In genomic region chr5:38680094-38680765, GRCh38 we compare ENCODE assay signal across 21 cellular contexts.
"Had no signal": no experiment of that assay in that cellular context is flagged by ENCODE, and none has a peak within 500 bp of the region (broad histone marks: within the 10 kb centered on the region; RNA-seq: fewer than 3 reads in every experiment).

No MANE protein-coding gene starts in this region.

- H3K9me3 ChIP-seq: esophagus muscularis mucosa, gastrocnemius medialis, heart right ventricle, spleen, thyroid gland had no signal

- H3K4me1 ChIP-seq: gastrocnemius medialis, spleen, thyroid gland had no signal

- H3K36me3 Mint-ChIP-seq: activated naive CD4-positive, alpha-beta T cell treated with anti-CD3 and anti-CD28 coated beads, Interleukin-2, amount 50 U/mL, for 24 hours; brain; naive B cell had no signal

- H3K9me3 Mint-ChIP-seq: activated naive CD4-positive, alpha-beta T cell treated with anti-CD3 and anti-CD28 coated beads, Interleukin-2, amount 50 U/mL, for 24 hours; activated T-helper 1 cell treated with anti-CD3 and anti-CD28 coated beads, Interleukin-12 subunit alpha, Interleukin-12 subunit beta, Interleukin-2, Interleukin-4 antibody, amounts not matched to agents 30 ng/mL and 10 ng/mL and 1 ng/mL, durations not matched to agents 14 hours and 24 hours and 36 hours had no signal

- H3K27ac Mint-ChIP-seq: activated CD8-positive, alpha-beta T cell treated with anti-CD3 and anti-CD28 coated beads, Interleukin-2, amount 10 ng/mL, durations not matched to agents 7 days and 5 days; activated naive CD4-positive, alpha-beta T cell treated with anti-CD3 and anti-CD28 coated beads, Interleukin-2, amount 50 U/mL, for 24 hours; activated T-helper 1 cell treated with anti-CD3 and anti-CD28 coated beads, Interleukin-12 subunit alpha, Interleukin-12 subunit beta, Interleukin-2, Interleukin-4 antibody, amounts not matched to agents 30 ng/mL and 10 ng/mL and 1 ng/mL, durations not matched to agents 14 hours and 24 hours and 36 hours; brain; naive B cell had no signal

- H3K27me3 ChIP-seq: esophagus muscularis mucosa, gastrocnemius medialis, heart right ventricle, spleen, thyroid gland had no signal

- H3K4me3 ChIP-seq: esophagus muscularis mucosa, gastrocnemius medialis, heart right ventricle, spleen, thyroid gland had no signal

- H3K27me3 Mint-ChIP-seq: activated naive CD4-positive, alpha-beta T cell treated with anti-CD3 and anti-CD28 coated beads, Interleukin-2, amount 50 U/mL, for 24 hours; brain; naive B cell had no signal

- DNase-seq: activated CD4-positive, alpha-beta T cell treated with anti-CD3 and anti-CD28 coated beads for 1 hour; activated CD4-positive, alpha-beta T cell treated with anti-CD3 and anti-CD28 coated beads, Interleukin-2, amount 50 U/mL, for 1 hour; activated CD8-positive, alpha-beta T cell treated with anti-CD3 and anti-CD28 coated beads, Interleukin-2, amount 10 ng/mL, durations not matched to agents 7 days and 5 days; activated gamma-delta T cell treated with Interleukin-2 at 50 U/mL for 16 hours; aorta; central memory CD4-positive, alpha-beta T cell; gastrocnemius medialis; heart right ventricle; mesenchymal stem cell; naive B cell; occipital lobe; spleen; stimulated activated CD4-positive, alpha-beta T cell treated with anti-CD3 and anti-CD28 coated beads, Interleukin-4, amount 100 ng/mL, for 1 hour; stimulated activated naive CD4-positive, alpha-beta T cell; T-helper 1 cell; thyroid gland had no signal

- H3K4me3 Mint-ChIP-seq: activated CD8-positive, alpha-beta T cell treated with anti-CD3 and anti-CD28 coated beads, Interleukin-2, amount 10 ng/mL, durations not matched to agents 7 days and 5 days; activated naive CD4-positive, alpha-beta T cell treated with anti-CD3 and anti-CD28 coated beads, Interleukin-2, amount 50 U/mL, for 24 hours; activated T-helper 1 cell treated with anti-CD3 and anti-CD28 coated beads, Interleukin-12 subunit alpha, Interleukin-12 subunit beta, Interleukin-2, Interleukin-4 antibody, amounts not matched to agents 30 ng/mL and 10 ng/mL and 1 ng/mL, durations not matched to agents 14 hours and 24 hours and 36 hours; brain; naive B cell; neural crest cell had no signal

- H3K4me1 Mint-ChIP-seq: activated naive CD4-positive, alpha-beta T cell treated with anti-CD3 and anti-CD28 coated beads, Interleukin-2, amount 50 U/mL, for 24 hours; brain; naive B cell had no signal

- H3K36me3 ChIP-seq: esophagus muscularis mucosa, gastrocnemius medialis, heart right ventricle, spleen, thyroid gland had no signal

- H3K27ac ChIP-seq: esophagus muscularis mucosa, gastrocnemius medialis, heart right ventricle, thyroid gland had no signal
